ENCODE assay signal across 27 cellular contexts in the genomic region with DNA sequence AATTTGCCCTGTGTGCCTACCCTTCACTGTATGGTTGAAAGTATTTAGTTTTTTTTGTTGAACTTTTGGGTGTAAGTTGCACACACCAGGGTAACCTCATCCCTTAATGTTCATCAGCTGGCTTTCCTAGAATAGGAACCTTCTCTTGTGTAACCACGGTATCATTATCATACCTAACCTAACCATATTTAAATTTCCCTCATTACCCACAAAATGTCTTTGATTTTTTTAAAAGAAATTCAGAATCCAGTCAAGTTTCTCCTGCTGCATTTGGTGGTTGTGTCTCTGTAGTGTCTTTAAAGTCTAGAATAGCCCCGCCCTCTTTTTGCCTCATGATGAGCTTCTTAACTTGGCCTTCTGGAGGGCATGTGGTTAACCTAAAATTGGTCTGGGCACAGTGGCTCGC.
DNase-seq lines count a peak whose midpoint lies in the region; ATAC-seq, FAIRE-seq and TF ChIP-seq lines count a peak whose summit lies in the region.
"Had no signal": no experiment of that assay in that cellular context is flagged by ENCODE, and none has a peak within 500 bp of the region (broad histone marks: within the 10 kb centered on the region; RNA-seq: fewer than 3 reads in every experiment).

No MANE protein-coding gene starts in this region.

- peak; percentile 64 to 71 for ATAC-seq in activated T-cell treated with anti-CD3 and anti-CD28 coated beads, Interleukin-2, amount 50 U/mL, for 72 hours (replicated peaks in 1 of 2)
- ATAC-seq in activated T-cell treated with anti-CD3 and anti-CD28 coated beads, Interleukin-2, amount 50 U/mL, for 4 hours: no peak
- ATAC-seq in activated T-helper 17 cell treated with anti-CD3 and anti-CD28 coated beads, Interleukin-2, amount 50 U/mL, for 72 hours (replicated peaks): peak; percentile 78
- ATAC-seq in stimulated activated naive CD8-positive, alpha-beta T cell treated with anti-CD3 and anti-CD28 coated beads, Interleukin-15, Interleukin-2, amounts not matched to agents 100 U/mL and 50 U/mL, for 24 hours: peak; percentile 20
- ATAC-seq in lower lobe of right lung: no peak
- ATAC-seq: left ventricle myocardium superior, right lobe of liver had no signal

- H3K4me1 ChIP-seq in lower lobe of right lung: peaks cover 5% of the 10 kb centered on the region
- no peaks in the 10 kb centered on the region for H3K4me1 ChIP-seq in small intestine (ENCODE audit: control insufficient read depth in 2 of 2, insufficient read depth in 1 of 2, low read depth in 1 of 2, low read length in 1 of 2)
- H3K4me1 ChIP-seq: right lobe of liver had no signal

- peak overlapping the region in 1 of 2 donors; percentile 66 for H3K4me3 Mint-ChIP-seq in activated T-cell treated with anti-CD3 and anti-CD28 coated beads, Interleukin-2, amount 50 U/mL, for 72 hours
- no peak overlapping the region for H3K4me3 Mint-ChIP-seq in activated T-cell treated with anti-CD3 and anti-CD28 coated beads, Interleukin-2, amount 50 U/mL, for 4 hours
- peak overlapping the region; percentile 19 for H3K4me3 Mint-ChIP-seq in activated T-helper 17 cell treated with anti-CD3 and anti-CD28 coated beads, Interleukin-2, amount 50 U/mL, for 72 hours
- H3K4me3 Mint-ChIP-seq: nephron had no signal

- TF ChIP-seq CTCF in lower lobe of right lung (IDR thresholded peaks at IDR 0.05): no peak

- intact Hi-C loops in lower lobe of right lung (cut with DNase I): no loop called here

- no peaks in the 10 kb centered on the region for H3K9me3 ChIP-seq in lower lobe of right lung
- no peaks in the 10 kb centered on the region for H3K9me3 ChIP-seq in small intestine (ENCODE audit: control insufficient read depth, low read depth)
- H3K9me3 ChIP-seq: HAP-1, right lobe of liver, suprapubic skin had no signal

- no peak for FAIRE-seq in small intestine (lab: Jason Lieb, UNC)
- FAIRE-seq: D721Med, urothelium cell line had no signal

- H3K4me1 Mint-ChIP-seq in activated T-cell treated with anti-CD3 and anti-CD28 coated beads, Interleukin-2, amount 50 U/mL, for 72 hours (ENCODE audit: low read depth): peaks cover 18% of the 10 kb centered on the region
- peaks cover 8% of the 10 kb centered on the region for H3K4me1 Mint-ChIP-seq in activated T-cell treated with anti-CD3 and anti-CD28 coated beads, Interleukin-2, amount 50 U/mL, for 4 hours (ENCODE audit: low read depth)
- H3K4me1 Mint-ChIP-seq in activated T-helper 17 cell treated with anti-CD3 and anti-CD28 coated beads, Interleukin-2, amount 50 U/mL, for 72 hours: no peaks in the 10 kb centered on the region
- H3K4me1 Mint-ChIP-seq: nephron had no signal

- peak overlapping the region; percentile 79 for H3K27ac Mint-ChIP-seq in activated T-cell treated with anti-CD3 and anti-CD28 coated beads, Interleukin-2, amount 50 U/mL, for 72 hours
- H3K27ac Mint-ChIP-seq in activated T-helper 17 cell treated with anti-CD3 and anti-CD28 coated beads, Interleukin-2, amount 50 U/mL, for 72 hours: peak overlapping the region; percentile 75
- H3K27ac Mint-ChIP-seq: IgD-negative memory B cell, nephron had no signal

- no peaks in the 10 kb centered on the region for H3K27me3 Mint-ChIP-seq in activated T-cell treated with anti-CD3 and anti-CD28 coated beads, Interleukin-2, amount 50 U/mL, for 72 hours (ENCODE audit: low read depth)
- peaks cover 4% of the 10 kb centered on the region for H3K27me3 Mint-ChIP-seq in activated T-cell treated with anti-CD3 and anti-CD28 coated beads, Interleukin-2, amount 50 U/mL, for 4 hours (ENCODE audit: low read depth)
- peaks cover 4% of the 10 kb centered on the region for H3K27me3 Mint-ChIP-seq in activated T-helper 17 cell treated with anti-CD3 and anti-CD28 coated beads, Interleukin-2, amount 50 U/mL, for 72 hours

- DNase-seq in activated T-cell treated with anti-CD3 and anti-CD28 coated beads, Interleukin-2, amount 50 U/mL, for 72 hours: peak; percentile 26 to 28
- no peak for DNase-seq in activated T-cell treated with anti-CD3 and anti-CD28 coated beads, Interleukin-2, amount 50 U/mL, for 4 hours
- peak; percentile 26 for DNase-seq in MV-4-11 (lab: John Stamatoyannopoulos, UW)
- DNase-seq in stimulated activated naive CD8-positive, alpha-beta T cell treated with anti-CD3 and anti-CD28 coated beads, Interleukin-15, Interleukin-2, amounts not matched to agents 100 U/mL and 50 U/mL, for 24 hours: no peak
- no peak for DNase-seq in lower lobe of right lung
- no peak for DNase-seq in stimulated activated CD4-positive, alpha-beta T cell treated with anti-CD3 and anti-CD28 coated beads, Interleukin-15, amount 100 ng/mL, for 24 hours
- DNase-seq in small intestine: no peak
- DNase-seq: activated T-cell treated with anti-CD3 and anti-CD28 coated beads, Interleukin-2, amount 50 U/mL, for 48 hours; brain microvascular endothelial cell; effector CD8-positive, alpha-beta T cell; foreskin melanocyte; hypothalamus; left ventricle myocardium superior; MM.1S; NCI-H1694 treated with DMSO at 0.1 percent for 48 hours; NCI-H2227 treated with DMSO at 0.1 percent for 48 hours; right lobe of liver; SHP77 treated with DMSO at 0.1 percent for 48 hours; stimulated activated CD8-positive, alpha-beta memory T cell treated with anti-CD3 and anti-CD28 coated beads, Interleukin-4, amount 100 ng/mL, for 48 hours had no signal

- H3K27me3 ChIP-seq in lower lobe of right lung (ENCODE audit: low read depth): peaks cover 8% of the 10 kb centered on the region
- H3K27me3 ChIP-seq in small intestine (ENCODE audit: control insufficient read depth in 2 of 2, insufficient read depth in 2 of 2, low read length in 2 of 2): no peaks in the 10 kb centered on the region
- H3K27me3 ChIP-seq: brain microvascular endothelial cell, right lobe of liver had no signal

- H3K36me3 ChIP-seq in lower lobe of right lung: no peaks in the 10 kb centered on the region
- no peaks in the 10 kb centered on the region for H3K36me3 ChIP-seq in small intestine (ENCODE audit: control insufficient read depth in 2 of 2, insufficient read depth in 2 of 2, low read length in 2 of 2)
- H3K36me3 ChIP-seq: brain microvascular endothelial cell, HAP-1, right lobe of liver, suprapubic skin had no signal

- no peaks in the 10 kb centered on the region for H3K36me3 Mint-ChIP-seq in activated T-cell treated with anti-CD3 and anti-CD28 coated beads, Interleukin-2, amount 50 U/mL, for 72 hours (ENCODE audit: insufficient read depth in 2 of 2)
- H3K36me3 Mint-ChIP-seq in activated T-cell treated with anti-CD3 and anti-CD28 coated beads, Interleukin-2, amount 50 U/mL, for 4 hours (ENCODE audit: insufficient read depth): no peaks in the 10 kb centered on the region
- peaks cover 23% of the 10 kb centered on the region for H3K36me3 Mint-ChIP-seq in activated T-helper 17 cell treated with anti-CD3 and anti-CD28 coated beads, Interleukin-2, amount 50 U/mL, for 72 hours (ENCODE audit: low read depth)
- H3K36me3 Mint-ChIP-seq: IgD-negative memory B cell had no signal

- no peaks in the 10 kb centered on the region for H3K9me3 Mint-ChIP-seq in activated T-cell treated with anti-CD3 and anti-CD28 coated beads, Interleukin-2, amount 50 U/mL, for 72 hours
- no peaks in the 10 kb centered on the region for H3K9me3 Mint-ChIP-seq in activated T-cell treated with anti-CD3 and anti-CD28 coated beads, Interleukin-2, amount 50 U/mL, for 4 hours
- H3K9me3 Mint-ChIP-seq in activated T-helper 17 cell treated with anti-CD3 and anti-CD28 coated beads, Interleukin-2, amount 50 U/mL, for 72 hours: no peaks in the 10 kb centered on the region
- H3K9me3 Mint-ChIP-seq: IgD-negative memory B cell, nephron had no signal

- WGBS in small intestine, 3 donors: 56 to 69% (median 66%) methylated on average over 3 of the region's 3 CpGs

- H3K4me3 ChIP-seq in lower lobe of right lung: no peak overlapping the region
- H3K4me3 ChIP-seq in small intestine (ENCODE audit: low read depth in 1 of 2, low read length in 2 of 2): no peak overlapping the region
- H3K4me3 ChIP-seq: HAP-1, right lobe of liver, suprapubic skin had no signal

- H3K27ac ChIP-seq in lower lobe of right lung (no peak overlapping the region), small intestine (ENCODE audit: low read depth in 1 of 2, low read length in 1 of 2) (no peak overlapping the region)
- H3K27ac ChIP-seq: brain microvascular endothelial cell, C4-2B, right lobe of liver, suprapubic skin had no signal

Comparison
In these comparisons a context has a peak if more than half of its experiments do, and no peak if none do; other contexts are left out.
1. ATAC-seq: peak in activated T-cell treated with anti-CD3 and anti-CD28 coated beads, Interleukin-2, amount 50 U/mL, for 72 hours (2 of 2), activated T-helper 17 cell treated with anti-CD3 and anti-CD28 coated beads, Interleukin-2, amount 50 U/mL, for 72 hours (single experiment) and stimulated activated naive CD8-positive, alpha-beta T cell treated with anti-CD3 and anti-CD28 coated beads, Interleukin-15, Interleukin-2, amounts not matched to agents 100 U/mL and 50 U/mL, for 24 hours (single experiment); none in activated T-cell treated with anti-CD3 and anti-CD28 coated beads, Interleukin-2, amount 50 U/mL, for 4 hours (0 of 2) and lower lobe of right lung (0 of 2).
2. DNase-seq: peak in activated T-cell treated with anti-CD3 and anti-CD28 coated beads, Interleukin-2, amount 50 U/mL, for 72 hours (2 of 2) and MV-4-11 (single experiment); none in activated T-cell treated with anti-CD3 and anti-CD28 coated beads, Interleukin-2, amount 50 U/mL, for 4 hours (single experiment), stimulated activated naive CD8-positive, alpha-beta T cell treated with anti-CD3 and anti-CD28 coated beads, Interleukin-15, Interleukin-2, amounts not matched to agents 100 U/mL and 50 U/mL, for 24 hours (single experiment), lower lobe of right lung (single experiment), stimulated activated CD4-positive, alpha-beta T cell treated with anti-CD3 and anti-CD28 coated beads, Interleukin-15, amount 100 ng/mL, for 24 hours (single experiment) and small intestine (single experiment).